1 cellular context compared by ENCODE assay signal in the genomic region with DNA sequence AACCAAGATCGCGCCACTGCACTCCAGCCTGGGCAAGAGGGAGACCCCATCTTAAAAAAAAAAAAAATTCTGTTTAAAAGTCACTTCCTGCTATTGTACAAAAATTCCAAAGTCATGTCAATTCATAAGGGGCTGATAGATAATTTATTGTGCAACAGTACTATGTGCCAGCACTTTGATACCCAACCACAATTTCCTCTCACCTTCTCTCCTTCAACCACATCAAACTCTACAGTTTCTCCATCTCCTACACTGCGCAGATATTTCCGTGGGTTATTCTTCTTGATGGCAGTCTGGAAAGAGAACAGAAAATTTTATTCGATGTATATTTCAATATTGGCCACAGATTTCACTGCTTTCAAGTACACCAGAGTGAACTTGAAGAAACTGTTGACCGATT.
TF ChIP-seq lines count a peak whose summit lies in the region.

No MANE protein-coding gene starts in this region.

TF ChIP-seq in SK-N-SH treated with all-trans-retinoic acid at 6 μM for 48 hours, 23 proteins besides CTCF, POLR2A, EP300 and RAD21 (continued from another document):
- TF ChIP-seq, protein P1, sequence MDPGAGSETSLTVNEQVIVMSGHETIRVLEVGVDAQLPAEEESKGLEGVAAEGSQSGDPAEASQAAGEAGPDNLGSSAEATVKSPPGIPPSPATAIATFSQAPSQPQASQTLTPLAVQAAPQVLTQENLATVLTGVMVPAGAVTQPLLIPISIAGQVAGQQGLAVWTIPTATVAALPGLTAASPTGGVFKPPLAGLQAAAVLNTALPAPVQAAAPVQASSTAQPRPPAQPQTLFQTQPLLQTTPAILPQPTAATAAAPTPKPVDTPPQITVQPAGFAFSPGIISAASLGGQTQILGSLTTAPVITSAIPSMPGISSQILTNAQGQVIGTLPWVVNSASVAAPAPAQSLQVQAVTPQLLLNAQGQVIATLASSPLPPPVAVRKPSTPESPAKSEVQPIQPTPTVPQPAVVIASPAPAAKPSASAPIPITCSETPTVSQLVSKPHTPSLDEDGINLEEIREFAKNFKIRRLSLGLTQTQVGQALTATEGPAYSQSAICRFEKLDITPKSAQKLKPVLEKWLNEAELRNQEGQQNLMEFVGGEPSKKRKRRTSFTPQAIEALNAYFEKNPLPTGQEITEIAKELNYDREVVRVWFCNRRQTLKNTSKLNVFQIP (CRISPR knock-in tag; IDR thresholded peaks at IDR 0.05; ENCODE audit: borderline replicate concordance, low read depth), result no peak
- TF ChIP-seq PPARA (CRISPR knock-in tag; IDR thresholded peaks at IDR 0.05; ENCODE audit: borderline replicate concordance) (no peak), SNAI2 (CRISPR knock-in tag; IDR thresholded peaks at IDR 0.05) (no peak), ZFP30 (CRISPR knock-in tag; IDR thresholded peaks at IDR 0.05) (no peak), ZNF70 (CRISPR knock-in tag; IDR thresholded peaks at IDR 0.05) (no peak), TOX (CRISPR knock-in tag; IDR thresholded peaks at IDR 0.05; ENCODE audit: borderline replicate concordance) (no peak)
- TF ChIP-seq, protein P2, sequence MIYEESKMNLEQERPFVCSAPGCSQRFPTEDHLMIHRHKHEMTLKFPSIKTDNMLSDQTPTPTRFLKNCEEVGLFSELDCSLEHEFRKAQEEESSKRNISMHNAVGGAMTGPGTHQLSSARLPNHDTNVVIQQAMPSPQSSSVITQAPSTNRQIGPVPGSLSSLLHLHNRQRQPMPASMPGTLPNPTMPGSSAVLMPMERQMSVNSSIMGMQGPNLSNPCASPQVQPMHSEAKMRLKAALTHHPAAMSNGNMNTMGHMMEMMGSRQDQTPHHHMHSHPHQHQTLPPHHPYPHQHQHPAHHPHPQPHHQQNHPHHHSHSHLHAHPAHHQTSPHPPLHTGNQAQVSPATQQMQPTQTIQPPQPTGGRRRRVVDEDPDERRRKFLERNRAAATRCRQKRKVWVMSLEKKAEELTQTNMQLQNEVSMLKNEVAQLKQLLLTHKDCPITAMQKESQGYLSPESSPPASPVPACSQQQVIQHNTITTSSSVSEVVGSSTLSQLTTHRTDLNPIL (CRISPR knock-in tag; IDR thresholded peaks at IDR 0.05; ENCODE audit: low read depth), result no peak
